7 cellular contexts compared by ENCODE assay signal in genomic region chr2:119760237-119760807, GRCh38. TPM values are rescaled to one million over a fixed set of nuclear protein-coding genes. Genes with fewer than 3 reads are reported as not detected.
DNase-seq lines count a peak whose midpoint lies in the region; ATAC-seq, FAIRE-seq and TF ChIP-seq lines count a peak whose summit lies in the region.

No MANE protein-coding gene starts in this region.

- under 1% methylated on average over 34 of the region's 36 CpGs for WGBS in GM12878 (ENCODE audit: insufficient coverage, insufficient replicate concordance, low lambda C conversion rate, missing lambda C conversion rate)
- under 1% methylated on average over 27 of the region's 36 CpGs for WGBS in HepG2 (ENCODE audit: low lambda C conversion rate)

- ATAC-seq in GM18505 (IDR thresholded peaks at IDR 0.05; ENCODE audit: unreplicated experiment) (peak; percentile 23), GM12878 (peak; percentile 45), HepG2 (peak; percentile 42)

- H4K20me1 ChIP-seq in GM12878 (ENCODE audit: control insufficient read depth, insufficient read depth) (no peaks in the 10 kb centered on the region), HepG2 (ENCODE audit: insufficient read depth, low read length) (peaks cover 6% of the 10 kb centered on the region)

- SMC1A ChIA-PET in GM12878 (lab: Charles Lee; ENCODE audit: uncharacterized antibody, unreplicated experiment), result interaction anchor here (1.0 to 2.2 kb wide), 8 partner anchors 8 to 415 kb away, joined by 3 to 10 read pairs (median 4); partner anchors contain the start of gene TMEM177

- TF ChIP-seq CTCF in GM12878 (IDR thresholded peaks at IDR 0.05 in 2 of 3, conservative IDR thresholded peaks at IDR 0.05 in 1 of 3; ENCODE audit: control insufficient read depth in 2 of 3, extremely low read depth in 1 of 3, insufficient read depth in 1 of 3, low read depth in 3 of 3, low read length in 3 of 3), result no peak
- no peak for TF ChIP-seq CTCF in HepG2 (CRISPR knock-in tag; IDR thresholded peaks at IDR 0.05)

- peak overlapping the region; percentile 61 for H3K4me2 ChIP-seq in GM12878 (ENCODE audit: control insufficient read depth, insufficient read depth)
- peak overlapping the region; percentile 95 for H3K4me2 ChIP-seq in HepG2 (ENCODE audit: low read depth, low read length)

- H3K36me3 ChIP-seq in H7 (replicated peaks; ENCODE audit: control insufficient read depth, insufficient read depth, low read length) (no peaks in the 10 kb centered on the region), GM12878 (ENCODE audit: control insufficient read depth in 2 of 2, insufficient read depth in 2 of 2, low read length in 1 of 2) (no peaks in the 10 kb centered on the region), HepG2 (replicated peaks in 1 of 2; ENCODE audit: control insufficient read depth in 1 of 2, insufficient read depth in 2 of 2, low read length in 2 of 2) (no peaks in the 10 kb centered on the region), stomach smooth muscle (ENCODE audit: control insufficient read depth in 2 of 2, insufficient read depth in 2 of 2, low read length in 2 of 2) (no peaks in the 10 kb centered on the region)

- DNase-seq in H7 (no peak), NCI-H146 treated with DMSO at 0.1 percent for 48 hours (lab: John Stamatoyannopoulos, UW; ENCODE audit: unreplicated experiment) (peak; percentile 71), GM12878 (ENCODE audit: low read depth, low spot score) (no peak), HepG2 (ENCODE audit: low spot score) (peak; percentile 35), NCI-H226 (no peak)

- peak overlapping the region; percentile 85 for H3K27ac ChIP-seq in GM12878 (ENCODE audit: control insufficient read depth, insufficient read depth)
- peak overlapping the region; percentile 91 for H3K27ac ChIP-seq in HepG2 (ENCODE audit: extremely low read length, insufficient read depth, low read length)
- H3K27ac ChIP-seq in stomach smooth muscle (ENCODE audit: low read length), result peak overlapping the region; percentile 82

- H3K4me1 ChIP-seq in GM12878 (ENCODE audit: control insufficient read depth, insufficient read depth, low read length) (no peaks in the 10 kb centered on the region), HepG2 (ENCODE audit: insufficient read depth, low read length) (peaks cover 64% of the 10 kb centered on the region), stomach smooth muscle (ENCODE audit: control insufficient read depth, insufficient read depth, low read length) (peaks cover 6% of the 10 kb centered on the region)

- no peak for TF ChIP-seq POLR2A in GM18505 (IDR thresholded peaks at IDR 0.05; ENCODE audit: borderline replicate concordance, extremely low read depth, insufficient read depth, insufficient read length)
- TF ChIP-seq POLR2A in GM12878 (IDR thresholded peaks at IDR 0.05; ENCODE audit: low read depth, low read length), result no peak
- TF ChIP-seq POLR2A in HepG2 (IDR thresholded peaks at IDR 0.05; ENCODE audit: insufficient read depth in 1 of 2, low read depth in 2 of 2, low read length in 2 of 2), result no peak

- H3K4me3 ChIP-seq in H7 (ENCODE audit: insufficient read depth, low read depth, low read length) (peak overlapping the region; percentile 78), GM12878 (peak overlapping the region; percentile 98), HepG2 (replicated peaks in 1 of 3; ENCODE audit: insufficient read depth in 1 of 3, low read depth in 2 of 3, low read length in 3 of 3) (peak overlapping the region; percentile 84 to 97 (median 87)), stomach smooth muscle (ENCODE audit: low read length in 2 of 2) (peak overlapping the region; percentile 88 to 94)

- intact Hi-C loops in GM12878 (cut with micrococcal nuclease; ENCODE audit: unreplicated experiment) (loop anchor here (2.0 kb wide), 1 partner anchor 66 kb away; no protein-coding TSS in a partner anchor), HepG2 (cut with micrococcal nuclease; ENCODE audit: unreplicated experiment) (loop anchor here (5.0 kb wide), 1 partner anchor 52 kb away; no protein-coding TSS in a partner anchor)

- TF ChIP-seq RAD21 in GM12878 (IDR thresholded peaks at IDR 0.05; ENCODE audit: insufficient read depth, low read depth, low read length) (no peak), HepG2 (CRISPR knock-in tag; IDR thresholded peaks at IDR 0.05) (no peak; the same call in 1 of the 2 replicates)

- POLR2A ChIA-PET in GM12878 (lab: Charles Lee) (interaction anchor here (0.8 to 1.6 kb wide), 4 partner anchors 9 to 492 kb away, joined by 3 to 5 read pairs (median 4); no protein-coding TSS in a partner anchor), HepG2 (lab: Yijun Ruan, JAX) (interaction anchor here (1.0 to 2.6 kb wide), 10 partner anchors 8 to 253 kb away, joined by 3 to 14 read pairs (median 4); partner anchors contain the start of genes EPB41L5 and TMEM177)

- RAD21 ChIA-PET in GM12878 (lab: Charles Lee; ENCODE audit: unreplicated experiment), result interaction anchor here (0.7 to 7.7 kb wide), 6 partner anchors 223 to 492 kb away, joined by 3 to 90 read pairs (median 4); partner anchors contain the start of gene RALB

- H3K9me3 ChIP-seq in GM12878 (replicated peaks; ENCODE audit: control insufficient read depth, insufficient read depth, low read length) (no peaks in the 10 kb centered on the region), HepG2 (ENCODE audit: low read length) (no peaks in the 10 kb centered on the region), stomach smooth muscle (ENCODE audit: control insufficient read depth in 2 of 2, low read length in 2 of 2) (no peaks in the 10 kb centered on the region)

- TF ChIP-seq EP300 in GM12878 (IDR thresholded peaks at IDR 0.05; ENCODE audit: borderline replicate concordance in 1 of 2, control insufficient read depth in 1 of 2, low read depth in 2 of 2, low read length in 2 of 2) (no peak), HepG2 (IDR thresholded peaks at IDR 0.05; ENCODE audit: low read depth in 2 of 2, low read length in 2 of 2) (no peak), HepG2 (CRISPR knock-in tag; IDR thresholded peaks at IDR 0.05; ENCODE audit: borderline replicate concordance) (no peak)

- BruUV-seq in GM12878 (replicated peaks; lab: Mats Ljungman, UMichigan), result TSS peak; percentile 67
- TSS peak; percentile 54 for BruUV-seq in HepG2 (replicated peaks; lab: Mats Ljungman, UMichigan)

- H3K27me3 ChIP-seq in H7 (ENCODE audit: control insufficient read depth, insufficient read depth, low read length), result no peaks in the 10 kb centered on the region
- H3K27me3 ChIP-seq in GM12878 (replicated peaks in 1 of 2; ENCODE audit: control insufficient read depth in 2 of 2, insufficient read depth in 2 of 2, low read length in 1 of 2), result no peaks in the 10 kb centered on the region
- H3K27me3 ChIP-seq in HepG2 (ENCODE audit: control insufficient read depth in 1 of 2, insufficient read depth in 2 of 2, low read length in 2 of 2), result no peaks in the 10 kb centered on the region; a peak in 1 of 5 replicates
- H3K27me3 ChIP-seq in stomach smooth muscle (ENCODE audit: control insufficient read depth in 1 of 2, insufficient read depth in 2 of 2, low read length in 2 of 2), result no peaks in the 10 kb centered on the region

- in situ Hi-C loops in GM12878 (cut with MboI) (no loop called here), HepG2 (cut with HindIII; ENCODE audit: extremely low pct_ligation_motif_present, low pct_unique_long_range_greater_than_20kb) (no loop called here)

- CTCF ChIA-PET in GM12878 (lab: Yijun Ruan, JAX) (interaction anchor here (0.7 to 7.9 kb wide), 8 partner anchors 9 to 493 kb away, joined by 3 to 144 read pairs (median 6); no protein-coding TSS in a partner anchor), HepG2 (lab: Yijun Ruan, JAX; ENCODE audit: low intra/inter-chr PET ratio, low total read pairs) (no interaction called here)

- H2AFZ ChIP-seq in GM12878 (ENCODE audit: control insufficient read depth, low read depth, low read length), result peak overlapping the region; percentile 98
- no peak overlapping the region for H2AFZ ChIP-seq in HepG2 (ENCODE audit: low read length)

- H3K9ac ChIP-seq in GM12878 (ENCODE audit: control insufficient read depth, insufficient read depth, low read length) (peak overlapping the region; percentile 89), HepG2 (ENCODE audit: insufficient read depth, low read depth, low read length) (peak overlapping the region; percentile 89), stomach smooth muscle (ENCODE audit: low read length in 2 of 2) (peak overlapping the region; percentile 85 to 92)

- H3K79me2 ChIP-seq in GM12878 (ENCODE audit: control insufficient read depth, insufficient read depth, low read length) (peaks cover 52% of the 10 kb centered on the region), HepG2 (ENCODE audit: insufficient read depth, low read length) (peaks cover 52% of the 10 kb centered on the region)

- FAIRE-seq in GM12878 (lab: Jason Lieb, UNC), result no peak
- FAIRE-seq in HepG2 (lab: Jason Lieb, UNC), result no peak

RNA-seq across cellular contexts. Expression of gene PTPN4, which starts 0.6 kb away (rescaled TPM):
- 39.4 and 41.6 TPM in 2 replicates for total RNA-seq in H7 (2014; rRNA removed; shearing (Covaris generic))
- total RNA-seq in GM12878 (2013; cell fraction: nucleolus; rRNA removed), result 75.9 and 78.2 TPM in 2 replicates
- 23.6 and 26.8 TPM in 2 replicates for total RNA-seq in GM12878 (2014; rRNA removed)
- 26.2 and 27.9 TPM in 2 replicates for total RNA-seq in GM12878 (2014; rRNA removed; fragmentation: Illumina TruSeq; extraction: Trizol)
- total RNA-seq in GM12878 (2021), result 26.3 and 28.5 TPM in 2 replicates
- 6.7 TPM for polyA plus RNA-seq in GM12878 (2011; ENCODE audit: low read depth)
- 26.9 and 27.5 TPM in 2 replicates for polyA plus RNA-seq in GM12878 (2011; rRNA removed)
- polyA plus RNA-seq in GM12878 (2011; cell fraction: cytosol; rRNA removed), result 11.1 and 11.2 TPM in 2 replicates
- 15.3 and 25.3 TPM in 2 replicates for polyA plus RNA-seq in GM12878 (2011; cell fraction: nucleus; rRNA removed)
- polyA plus RNA-seq in GM12878 (2012), result 3.9 and 10.2 TPM in 2 replicates
- 19.4 and 25.8 TPM in 2 replicates for polyA plus RNA-seq in GM12878 (2014; fragmentation: Illumina TruSeq; extraction: Trizol)
- 1 to 10 TPM; 5.0 to 7.4 TPM for polyA plus RNA-seq in GM12878 (2014; fragmentation: Nextera tagmentation; extraction: Ambion mirVana)
- 18.5 TPM in 2 replicates for polyA plus RNA-seq in GM12878 (2014; rRNA removed)
- 10 to 100 TPM; 23.8 to 29.7 TPM for polyA plus RNA-seq in GM12878 (2016; fragmentation: Nextera tagmentation; extraction: Ambion mirVana)
- 57.4 and 68.0 TPM in 2 replicates for polyA minus RNA-seq in GM12878 (2011; rRNA and poly(A)+ RNA removed)
- 7.2 and 11.3 TPM in 2 replicates for polyA minus RNA-seq in GM12878 (2011; cell fraction: cytosol; rRNA and poly(A)+ RNA removed)
- polyA minus RNA-seq in GM12878 (2011; cell fraction: nucleus; rRNA and poly(A)+ RNA removed), result 65.0 and 124 TPM in 2 replicates
- total RNA-seq in HepG2 (2016; rRNA removed; fragmentation: Illumina TruSeq; extraction: Trizol), result 34.6 and 40.4 TPM in 2 replicates
- 42.5 and 43.6 TPM in 2 replicates for total RNA-seq in HepG2 (2016; cell fraction: cytosol; rRNA removed; fragmentation: Illumina TruSeq; extraction: Trizol; ENCODE audit: low read depth)
- 38.0 and 42.0 TPM in 2 replicates for total RNA-seq in HepG2 (2016; cell fraction: insoluble cytoplasmic fraction; rRNA removed; fragmentation: Illumina TruSeq; extraction: Trizol)
- total RNA-seq in HepG2 (2016; cell fraction: membrane; rRNA removed; fragmentation: Illumina TruSeq; extraction: Trizol), result 38.5 and 42.3 TPM in 2 replicates
- 46.5 and 59.3 TPM in 2 replicates for total RNA-seq in HepG2 (2016; cell fraction: nucleus; rRNA removed; fragmentation: Illumina TruSeq; extraction: Trizol)
- 20.3 and 21.7 TPM in 2 replicates for polyA plus RNA-seq in HepG2 (2011; rRNA removed)
- 5.8 and 7.6 TPM in 2 replicates for polyA plus RNA-seq in HepG2 (2011; cell fraction: cytosol; rRNA removed)
- polyA plus RNA-seq in HepG2 (2011; cell fraction: nucleus; rRNA removed), result 21.9 and 22.6 TPM in 2 replicates
- 8.1 and 8.3 TPM in 2 replicates for polyA plus RNA-seq in HepG2 (2012)
- polyA plus RNA-seq in HepG2 (2016; cell fraction: cytosol; fragmentation: Illumina TruSeq; extraction: Trizol; ENCODE audit: low read depth), result 3.4 and 4.0 TPM in 2 replicates
- 16.3 and 19.3 TPM in 2 replicates for polyA plus RNA-seq in HepG2 (2016; cell fraction: insoluble cytoplasmic fraction; fragmentation: Illumina TruSeq; extraction: Trizol; ENCODE audit: low read depth)
- polyA plus RNA-seq in HepG2 (2016; cell fraction: membrane; fragmentation: Illumina TruSeq; extraction: Trizol; ENCODE audit: low read depth), result 5.1 and 9.5 TPM in 2 replicates
- polyA plus RNA-seq in HepG2 (2016; cell fraction: nucleus; fragmentation: Illumina TruSeq; extraction: Trizol; ENCODE audit: insufficient read depth, low read depth), result 17.2 and 24.4 TPM in 2 replicates
- polyA minus RNA-seq in HepG2 (2011; rRNA and poly(A)+ RNA removed; ENCODE audit: low replicate concordance), result 60.8 and 71.6 TPM in 2 replicates
- polyA minus RNA-seq in HepG2 (2011; cell fraction: cytosol; rRNA and poly(A)+ RNA removed), result 27.8 and 28.0 TPM in 2 replicates
- polyA minus RNA-seq in HepG2 (2011; cell fraction: nucleus; rRNA and poly(A)+ RNA removed), result 139 and 141 TPM in 2 replicates

Comparison
In these comparisons a context has a peak if more than half of its experiments do, and no peak if none do; other contexts are left out.
1. DNase-seq: peak in NCI-H146 treated with DMSO at 0.1 percent for 48 hours (single experiment) and HepG2 (single experiment); none in H7 (single experiment), GM12878 (single experiment) and NCI-H226 (single experiment).
2. Peak in every context shown above with its lines, with median percentiles within 50 percentile points of each other: ATAC-seq, H3K4me3 ChIP-seq, H3K27ac ChIP-seq and H3K9ac ChIP-seq.